ENCODE assay signal across 25 cellular contexts in the genomic region with DNA sequence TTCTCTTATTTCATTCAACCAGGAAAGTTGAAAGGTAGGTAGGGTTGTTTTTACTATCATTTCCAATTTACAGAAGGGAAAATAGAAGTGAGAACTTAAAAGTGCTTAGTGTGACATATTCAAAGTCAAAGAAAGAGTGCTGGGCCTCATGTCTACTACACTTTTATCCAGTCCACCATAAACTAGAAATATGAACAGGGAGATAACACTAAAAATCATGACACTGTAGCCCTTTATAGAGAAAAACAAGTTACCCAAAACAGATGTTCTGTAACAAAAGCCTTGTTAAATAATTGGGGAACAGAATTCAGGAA. TPM values are rescaled to one million over a fixed set of nuclear protein-coding genes. Genes with fewer than 3 reads are reported as not detected.
DNase-seq lines count a peak whose midpoint lies in the region; ATAC-seq, FAIRE-seq and TF ChIP-seq lines count a peak whose summit lies in the region.
"Had no signal": no experiment of that assay in that cellular context is flagged by ENCODE, and none has a peak within 500 bp of the region (broad histone marks: within the 10 kb centered on the region; RNA-seq: fewer than 3 reads in every experiment).

No MANE protein-coding gene starts in this region.

- no peak for TF ChIP-seq POLR2A in H54 (IDR thresholded peaks at IDR 0.05; ENCODE audit: low read depth, low read length)

- ATAC-seq in T-helper 17 cell (no peak), HG03196 (IDR thresholded peaks at IDR 0.05; ENCODE audit: unreplicated experiment) (no peak)
- ATAC-seq: activated CD8-positive, alpha-beta T cell treated with anti-CD3 and anti-CD28 coated beads, Interleukin-2, amount 10 ng/mL, durations not matched to agents 7 days and 5 days; activated naive CD4-positive, alpha-beta T cell treated with anti-CD3 and anti-CD28 coated beads, Interleukin-2, amount 50 U/mL, for 72 hours; stimulated activated naive CD8-positive, alpha-beta T cell treated with anti-CD3 and anti-CD28 coated beads, Interleukin-15, amount 100 ng/mL, for 72 hours had no signal

- H3K36me3 Mint-ChIP-seq in T-helper 17 cell (ENCODE audit: low read depth) (peaks cover 8% of the 10 kb centered on the region), endodermal cell (ENCODE audit: low read depth) (peaks cover 36% of the 10 kb centered on the region)

- no peaks in the 10 kb centered on the region for H3K27me3 ChIP-seq in endodermal cell (ENCODE audit: control insufficient read depth, insufficient read depth, low read length, poor library complexity, severe bottlenecking)
- H3K27me3 ChIP-seq in muscle layer of duodenum (ENCODE audit: low read depth, low read length): no peaks in the 10 kb centered on the region
- no peaks in the 10 kb centered on the region for H3K27me3 ChIP-seq in tibial artery

- H3K9ac ChIP-seq in endodermal cell (ENCODE audit: extremely low read depth, low read length, poor library complexity, severe bottlenecking): no peak overlapping the region
- H3K9ac ChIP-seq: GM23248 had no signal

- H3K4me3 ChIP-seq in endodermal cell (ENCODE audit: low read length): no peak overlapping the region
- H3K4me3 ChIP-seq in muscle layer of duodenum (ENCODE audit: low read depth in 1 of 2, low read length in 2 of 2): no peak overlapping the region
- H3K4me3 ChIP-seq in tibial artery: no peak overlapping the region
- H3K4me3 ChIP-seq: dorsolateral prefrontal cortex, GM23248, skin epidermis had no signal

- H3K27ac ChIP-seq in endodermal cell (ENCODE audit: low read depth, low read length) (no peak overlapping the region), muscle layer of duodenum (ENCODE audit: low read length) (peak overlapping the region; percentile 24), tibial artery (peak overlapping the region; percentile 79 to 85)
- H3K27ac ChIP-seq: C4-2B, GM23248, RWPE1 had no signal

- H3K4me1 Mint-ChIP-seq in T-helper 17 cell (peaks cover 28% of the 10 kb centered on the region), endodermal cell (peaks cover 45% of the 10 kb centered on the region)

- H3K4me3 Mint-ChIP-seq in T-helper 17 cell: no peak overlapping the region
- H3K4me3 Mint-ChIP-seq in endodermal cell: no peak overlapping the region
- H3K4me3 Mint-ChIP-seq: activated CD8-positive, alpha-beta T cell treated with anti-CD3 and anti-CD28 coated beads, Interleukin-2, amount 10 ng/mL, durations not matched to agents 7 days and 5 days; stimulated activated naive CD8-positive, alpha-beta T cell treated with anti-CD3 and anti-CD28 coated beads, Interleukin-15, amount 100 ng/mL, for 72 hours had no signal

- H3K27me3 Mint-ChIP-seq in T-helper 17 cell: no peaks in the 10 kb centered on the region
- H3K27me3 Mint-ChIP-seq in endodermal cell (ENCODE audit: insufficient read depth): no peaks in the 10 kb centered on the region
- H3K27me3 Mint-ChIP-seq: stimulated activated naive CD8-positive, alpha-beta T cell treated with anti-CD3 and anti-CD28 coated beads, Interleukin-15, amount 100 ng/mL, for 72 hours had no signal

- H3K36me3 ChIP-seq in endodermal cell (ENCODE audit: control insufficient read depth, insufficient read depth, low read length) (peaks cover 50% of the 10 kb centered on the region), muscle layer of duodenum (ENCODE audit: control insufficient read depth in 1 of 2, insufficient read depth in 2 of 2, low read length in 2 of 2) (peaks cover 17 to 27% of the 10 kb centered on the region in 2 donors), tibial artery (peaks cover 25 to 31% (median 29%) of the 10 kb centered on the region in 3 donors)

- H3K4me1 ChIP-seq in endodermal cell (ENCODE audit: control insufficient read depth, insufficient read depth, low read length) (peaks cover under 1% of the 10 kb centered on the region), muscle layer of duodenum (ENCODE audit: control insufficient read depth in 1 of 2, insufficient read depth in 2 of 2, low read length in 2 of 2) (peaks cover 14 to 34% of the 10 kb centered on the region in 2 donors), tibial artery (peaks cover 0 to 94% (median 51%) of the 10 kb centered on the region in 4 donors)

- H3K9me3 ChIP-seq in T-helper 17 cell (ENCODE audit: control insufficient read depth, low read length, poor library complexity, severe bottlenecking) (no peaks in the 10 kb centered on the region), endodermal cell (ENCODE audit: control insufficient read depth, low read length) (peaks cover 5% of the 10 kb centered on the region), muscle layer of duodenum (ENCODE audit: control insufficient read depth in 1 of 2, low read length in 2 of 2) (no peaks in the 10 kb centered on the region), tibial artery (no peaks in the 10 kb centered on the region)

- peaks cover 1% of the 10 kb centered on the region for H3K9me3 Mint-ChIP-seq in endodermal cell
- H3K9me3 Mint-ChIP-seq: activated naive CD4-positive, alpha-beta T cell treated with anti-CD3 and anti-CD28 coated beads, Interleukin-2, amount 50 U/mL, for 72 hours; stimulated activated naive CD8-positive, alpha-beta T cell treated with anti-CD3 and anti-CD28 coated beads, Interleukin-15, amount 100 ng/mL, for 72 hours had no signal

- TF ChIP-seq CTCF in endodermal cell (conservative IDR thresholded peaks at IDR 0.05) (no peak), tibial artery (IDR thresholded peaks at IDR 0.05) (no peak)

- DNase-seq in T-helper 17 cell (no peak), endodermal cell (no peak), tibial artery (no peak), H54 (ENCODE audit: insufficient read length, low spot score) (no peak), NCI-H1694 treated with DMSO at 0.1 percent for 48 hours (lab: John Stamatoyannopoulos, UW) (no peak), frontal cortex (ENCODE audit: low spot score in 2 of 2) (no peak)
- DNase-seq: activated CD4-positive, alpha-beta T cell treated with anti-CD3 and anti-CD28 coated beads for 1 hour; activated CD8-positive, alpha-beta T cell treated with anti-CD3 and anti-CD28 coated beads, Interleukin-2, amount 10 ng/mL, durations not matched to agents 7 days and 5 days; central memory CD4-positive, alpha-beta T cell; dorsolateral prefrontal cortex; GM23248; MV-4-11; NCI-H146; NCI-H446; NCI-H82; stimulated activated CD4-positive, alpha-beta T cell treated with anti-CD3 and anti-CD28 coated beads, Interleukin-1b, Interleukin-23, amount 100 ng/mL, for 48 hours; stimulated activated CD8-positive, alpha-beta memory T cell treated with anti-CD3 and anti-CD28 coated beads, Interleukin-4, amount 100 ng/mL, for 48 hours; stimulated activated naive CD8-positive, alpha-beta T cell treated with anti-CD3 and anti-CD28 coated beads, Interleukin-15, amount 100 ng/mL, for 72 hours had no signal

- H3K27ac Mint-ChIP-seq in T-helper 17 cell: peak overlapping the region; percentile 51
- peak overlapping the region; percentile 27 for H3K27ac Mint-ChIP-seq in endodermal cell
- H3K27ac Mint-ChIP-seq: activated CD8-positive, alpha-beta T cell treated with anti-CD3 and anti-CD28 coated beads, Interleukin-2, amount 10 ng/mL, durations not matched to agents 7 days and 5 days had no signal

- intact Hi-C loops in tibial artery (cut with DNase I; ENCODE audit: low total_unique reads): no loop called here

- no peak for FAIRE-seq in H54 (lab: Jason Lieb, UNC)
- no peak for FAIRE-seq in frontal cortex (lab: Jason Lieb, UNC)
- FAIRE-seq: astrocyte had no signal

RNA-seq across cellular contexts. Expression of gene SLC40A1, which starts 20.4 kb away (rescaled TPM):
- total RNA-seq in T-helper 17 cell: 10 to 100 TPM; 30.9 to 92.7 TPM
- 10 to 100 TPM; 74.1 to 96.8 TPM for total RNA-seq in endodermal cell
- polyA plus RNA-seq in endodermal cell (2013, experiment 1 of 2): 12.3 TPM
- 14.1 TPM for polyA plus RNA-seq in endodermal cell (2013, experiment 2 of 2)
- total RNA-seq in frontal cortex: 45.2 TPM
- total RNA-seq: GM23248 had no signal
